In genomic region chr9:38415846-38416245, GRCh38 we compare ENCODE assay signal across 21 cellular contexts. TPM values are rescaled to one million over a fixed set of nuclear protein-coding genes. Genes with fewer than 3 reads are reported as not detected.
"Had no signal": no experiment of that assay in that cellular context is flagged by ENCODE, and none has a peak within 500 bp of the region (broad histone marks: within the 10 kb centered on the region; RNA-seq: fewer than 3 reads in every experiment).

No MANE protein-coding gene starts in this region.

- H3K4me3 Mint-ChIP-seq: activated CD4-positive, alpha-beta memory T cell treated with anti-CD3 and anti-CD28 coated beads, Interleukin-2, amount 10 ng/mL, durations not matched to agents 7 days and 5 days; activated naive CD4-positive, alpha-beta T cell treated with anti-CD3 and anti-CD28 coated beads for 36 hours; activated naive CD8-positive, alpha-beta T cell treated with anti-CD3 and anti-CD28 coated beads, Interleukin-2, amount 10 ng/mL, durations not matched to agents 7 days and 5 days; activated T-cell treated with anti-CD3 and anti-CD28 coated beads, Interleukin-2, amount 50 U/mL, for 72 hours; natural killer cell; T-helper 1 cell treated with Interleukin-12 subunit alpha and Interleukin-12 subunit beta and Interleukin-4 antibody, amounts not matched to agents 30 μg/mL and 1 μg/mL, for 36 hours; type B pancreatic cell had no signal

- H3K27ac Mint-ChIP-seq: activated CD4-positive, alpha-beta memory T cell treated with anti-CD3 and anti-CD28 coated beads, Interleukin-2, amount 10 ng/mL, durations not matched to agents 7 days and 5 days; activated naive CD4-positive, alpha-beta T cell treated with anti-CD3 and anti-CD28 coated beads for 36 hours; activated naive CD8-positive, alpha-beta T cell treated with anti-CD3 and anti-CD28 coated beads, Interleukin-2, amount 10 ng/mL, durations not matched to agents 7 days and 5 days; activated T-cell treated with anti-CD3 and anti-CD28 coated beads, Interleukin-2, amount 50 U/mL, for 72 hours; natural killer cell; T-helper 1 cell treated with Interleukin-12 subunit alpha and Interleukin-12 subunit beta and Interleukin-4 antibody, amounts not matched to agents 30 μg/mL and 1 μg/mL, for 36 hours; type B pancreatic cell had no signal

- H3K36me3 Mint-ChIP-seq: activated naive CD8-positive, alpha-beta T cell treated with anti-CD3 and anti-CD28 coated beads, Interleukin-2, amount 10 ng/mL, durations not matched to agents 7 days and 5 days; natural killer cell; type B pancreatic cell had no signal

- H3K4me3 ChIP-seq: cardiac muscle cell, left lung, lung, spleen, testis had no signal

- H3K27ac ChIP-seq: cardiac muscle cell, left lung, spleen, testis had no signal

- H3K9me3 ChIP-seq: left lung, spleen, testis had no signal

- DNase-seq: activated CD4-positive, alpha-beta memory T cell treated with anti-CD3 and anti-CD28 coated beads, Interleukin-2, amount 10 ng/mL, durations not matched to agents 7 days and 5 days; activated CD4-positive, alpha-beta T cell treated with anti-CD3 and anti-CD28 coated beads for 4 hours; activated CD4-positive, CD25-positive, alpha-beta regulatory T cell; activated effector memory CD4-positive, alpha-beta T cell treated with Interleukin-2 at 50 U/mL for 16 hours; activated naive CD4-positive, alpha-beta T cell treated with anti-CD3 and anti-CD28 coated beads for 36 hours; activated naive CD8-positive, alpha-beta T cell treated with anti-CD3 and anti-CD28 coated beads, Interleukin-2, amount 10 ng/mL, durations not matched to agents 7 days and 5 days; activated T-cell treated with anti-CD3 and anti-CD28 coated beads, Interleukin-2, amount 50 U/mL, for 72 hours; amygdala; left lung; natural killer cell; spleen; stimulated activated CD4-positive, alpha-beta T cell treated with anti-CD3 and anti-CD28 coated beads, Interleukin-4, amount 100 ng/mL, for 1 hour; stimulated activated naive CD4-positive, alpha-beta T cell; T1000; testis had no signal

- H3K4me1 Mint-ChIP-seq: activated CD4-positive, alpha-beta memory T cell treated with anti-CD3 and anti-CD28 coated beads, Interleukin-2, amount 10 ng/mL, durations not matched to agents 7 days and 5 days; activated naive CD8-positive, alpha-beta T cell treated with anti-CD3 and anti-CD28 coated beads, Interleukin-2, amount 10 ng/mL, durations not matched to agents 7 days and 5 days; natural killer cell had no signal

- H3K9me3 Mint-ChIP-seq: activated CD4-positive, alpha-beta memory T cell treated with anti-CD3 and anti-CD28 coated beads, Interleukin-2, amount 10 ng/mL, durations not matched to agents 7 days and 5 days; activated naive CD4-positive, alpha-beta T cell treated with anti-CD3 and anti-CD28 coated beads for 36 hours; activated naive CD8-positive, alpha-beta T cell treated with anti-CD3 and anti-CD28 coated beads, Interleukin-2, amount 10 ng/mL, durations not matched to agents 7 days and 5 days; activated T-cell treated with anti-CD3 and anti-CD28 coated beads, Interleukin-2, amount 50 U/mL, for 72 hours; natural killer cell; T-helper 1 cell treated with Interleukin-12 subunit alpha and Interleukin-12 subunit beta and Interleukin-4 antibody, amounts not matched to agents 30 μg/mL and 1 μg/mL, for 36 hours; type B pancreatic cell had no signal

- H3K36me3 ChIP-seq: cardiac muscle cell, left lung, spleen had no signal

- H3K4me1 ChIP-seq: left lung, spleen, testis had no signal

- H3K27me3 ChIP-seq: cardiac muscle cell, testis had no signal

RNA-seq across cellular contexts. Expression of gene IGFBPL1, which starts 8.4 kb away (rescaled TPM):
- total RNA-seq: activated naive CD8-positive, alpha-beta T cell treated with anti-CD3 and anti-CD28 coated beads, Interleukin-2, amount 10 ng/mL, durations not matched to agents 7 days and 5 days; activated T-cell treated with anti-CD3 and anti-CD28 coated beads, Interleukin-2, amount 50 U/mL, for 72 hours; fibroblast of villous mesenchyme; natural killer cell; sciatic nerve; spleen had no signal
- polyA plus RNA-seq: spleen had no signal
